Comparison of ENCODE assay signal across 9 cellular contexts in genomic region chr7:18513343-18513742, GRCh38.
"Had no signal": no experiment of that assay in that cellular context is flagged by ENCODE, and none has a peak within 500 bp of the region (broad histone marks: within the 10 kb centered on the region; RNA-seq: fewer than 3 reads in every experiment).

No MANE protein-coding gene starts in this region.

- H3K27ac Mint-ChIP-seq: activated CD4-positive, alpha-beta memory T cell treated with anti-CD3 and anti-CD28 coated beads for 36 hours; activated T-cell treated with anti-CD3 and anti-CD28 coated beads, Interleukin-2, amount 50 U/mL, for 72 hours; naive thymus-derived CD4-positive, alpha-beta T cell; type B pancreatic cell had no signal

- H3K27me3 Mint-ChIP-seq: activated CD4-positive, alpha-beta memory T cell treated with anti-CD3 and anti-CD28 coated beads for 36 hours; naive thymus-derived CD4-positive, alpha-beta T cell; type B pancreatic cell had no signal

- H3K79me2 ChIP-seq: hepatocyte had no signal

- H3K4me1 ChIP-seq: colonic mucosa had no signal

- H3K27ac ChIP-seq: colonic mucosa, hepatocyte, lower lobe of right lung had no signal

- H3K4me2 ChIP-seq: hepatocyte had no signal

- ATAC-seq: activated T-cell treated with anti-CD3 and anti-CD28 coated beads, Interleukin-2, amount 50 U/mL, for 72 hours; lower lobe of right lung; naive thymus-derived CD4-positive, alpha-beta T cell had no signal

- H3K9me3 Mint-ChIP-seq: activated CD4-positive, alpha-beta memory T cell treated with anti-CD3 and anti-CD28 coated beads for 36 hours; activated T-cell treated with anti-CD3 and anti-CD28 coated beads, Interleukin-2, amount 50 U/mL, for 72 hours; type B pancreatic cell had no signal

- H3K27me3 ChIP-seq: colonic mucosa, hepatocyte had no signal

- H3K4me3 Mint-ChIP-seq: activated CD4-positive, alpha-beta memory T cell treated with anti-CD3 and anti-CD28 coated beads for 36 hours; activated T-cell treated with anti-CD3 and anti-CD28 coated beads, Interleukin-2, amount 50 U/mL, for 72 hours; naive thymus-derived CD4-positive, alpha-beta T cell; type B pancreatic cell had no signal

- H3K36me3 ChIP-seq: colonic mucosa, lower lobe of right lung had no signal

- H3K9me3 ChIP-seq: colonic mucosa, lower lobe of right lung had no signal

- H3K36me3 Mint-ChIP-seq: activated CD4-positive, alpha-beta memory T cell treated with anti-CD3 and anti-CD28 coated beads for 36 hours; naive thymus-derived CD4-positive, alpha-beta T cell; type B pancreatic cell had no signal

- H3K4me3 ChIP-seq: colonic mucosa, hepatocyte, lower lobe of right lung had no signal

- DNase-seq: activated CD4-positive, alpha-beta memory T cell treated with anti-CD3 and anti-CD28 coated beads for 36 hours; activated gamma-delta T cell treated with Interleukin-2 at 50 U/mL for 16 hours; activated T-cell treated with anti-CD3 and anti-CD28 coated beads, Interleukin-2, amount 50 U/mL, for 72 hours; caudate nucleus; colonic mucosa; lower lobe of right lung; naive thymus-derived CD4-positive, alpha-beta T cell had no signal
